22 cellular contexts compared by ENCODE assay signal in genomic region chr21:36684957-36685714, GRCh38. TPM values are rescaled to one million over a fixed set of nuclear protein-coding genes. Genes with fewer than 3 reads are reported as not detected.
A peak's percentile ranks its signal among the peaks of the same experiment; 100 is the strongest.
DNase-seq lines count a peak whose midpoint lies in the region; ATAC-seq lines count a peak whose summit lies in the region.
"Had no signal": no experiment of that assay in that cellular context is flagged by ENCODE, and none has a peak within 500 bp of the region (broad histone marks: within the 10 kb centered on the region; RNA-seq: fewer than 3 reads in every experiment).

No MANE protein-coding gene starts in this region.

- no peak for ATAC-seq in GM19351 (IDR thresholded peaks at IDR 0.05; ENCODE audit: unreplicated experiment)
- ATAC-seq: A549, HepG2 had no signal

- peak; percentile 49 for DNase-seq in DMS 273 (lab: John Stamatoyannopoulos, UW; ENCODE audit: unreplicated experiment)
- DNase-seq in NCI-H2029 treated with DMSO at 0.1 percent for 48 hours (lab: John Stamatoyannopoulos, UW): peak; percentile 36
- peak; percentile 41 for DNase-seq in cerebellar cortex (ENCODE audit: low spot score)
- peak; percentile 88 for DNase-seq in myocyte (ENCODE audit: low read depth)
- no peak for DNase-seq in activated naive CD4-positive, alpha-beta T cell treated with anti-CD3 and anti-CD28 coated beads, Interleukin-2, amount 50 U/mL, for 16 hours
- no peak for DNase-seq in NCI-H187 treated with DMSO at 0.1 percent for 48 hours (lab: John Stamatoyannopoulos, UW)
- DNase-seq: AML-193; Calu3; CD4-positive, alpha-beta T cell; DMS79 treated with DMSO at 0.1 percent for 48 hours; GDM1; HFFc6; MM.1S; NCI-H1417 treated with DMSO at 0.1 percent for 48 hours; NCI-H2081 treated with DMSO at 0.1 percent for 48 hours; NCI-H345; NCI-H748 treated with DMSO at 0.1 percent for 48 hours; RPMI8226; SW 1271 had no signal

RNA-seq across cellular contexts. Expression of gene SIM2, which starts 13.8 kb away (rescaled TPM):
- 6.0 and 6.9 TPM in 2 replicates for total RNA-seq in myocyte
- polyA plus RNA-seq in myocyte (2012): 6.6 TPM
- total RNA-seq: CD4-positive, alpha-beta T cell; HFFc6 had no signal

Comparison
In these comparisons a context has a peak if more than half of its experiments do, and no peak if none do; other contexts are left out.
1. DNase-seq: peak in DMS 273 (single experiment), NCI-H2029 treated with DMSO at 0.1 percent for 48 hours (single experiment), cerebellar cortex (single experiment) and myocyte (single experiment); none in activated naive CD4-positive, alpha-beta T cell treated with anti-CD3 and anti-CD28 coated beads, Interleukin-2, amount 50 U/mL, for 16 hours (single experiment) and NCI-H187 treated with DMSO at 0.1 percent for 48 hours (single experiment).